ENCODE assay signal across 1 cellular context in genomic region chrX:70878925-70879324, GRCh38.
TF ChIP-seq lines count a peak whose summit lies in the region.

No MANE protein-coding gene starts in this region.

TF ChIP-seq in GM12878, 131 proteins besides CTCF, POLR2A, EP300 and RAD21:
- no peak for TF ChIP-seq CBFB (IDR thresholded peaks at IDR 0.05; ENCODE audit: low read depth)
- peak; percentile 58 for TF ChIP-seq RUNX3 (IDR thresholded peaks at IDR 0.05; ENCODE audit: low read length)
